1 cellular context compared by ENCODE assay signal in genomic region chr2:241094924-241095420, GRCh38.
TF ChIP-seq lines count a peak whose summit lies in the region.

No MANE protein-coding gene starts in this region.

TF ChIP-seq in H1, 55 proteins besides CTCF, POLR2A, EP300 and RAD21:
- TF ChIP-seq POLR2AphosphoS5 (IDR thresholded peaks at IDR 0.05; ENCODE audit: low read depth, low read length) (no peak), TCF12 (IDR thresholded peaks at IDR 0.05; ENCODE audit: low read depth, low read length) (no peak), KDM4A (IDR thresholded peaks at IDR 0.05; ENCODE audit: low read depth, low read length, severe bottlenecking) (no peak), KDM5A (IDR thresholded peaks at IDR 0.05; ENCODE audit: low read length) (no peak), SIRT6 (IDR thresholded peaks at IDR 0.05; ENCODE audit: low read length) (no peak), JUN (IDR thresholded peaks at IDR 0.05; ENCODE audit: low read depth, low read length) (no peak), GABPA (IDR thresholded peaks at IDR 0.05; ENCODE audit: borderline replicate concordance, insufficient read depth, low read length) (no peak)
TF ChIP-seq in H1: peak in this region for 0.
